In the genomic region with DNA sequence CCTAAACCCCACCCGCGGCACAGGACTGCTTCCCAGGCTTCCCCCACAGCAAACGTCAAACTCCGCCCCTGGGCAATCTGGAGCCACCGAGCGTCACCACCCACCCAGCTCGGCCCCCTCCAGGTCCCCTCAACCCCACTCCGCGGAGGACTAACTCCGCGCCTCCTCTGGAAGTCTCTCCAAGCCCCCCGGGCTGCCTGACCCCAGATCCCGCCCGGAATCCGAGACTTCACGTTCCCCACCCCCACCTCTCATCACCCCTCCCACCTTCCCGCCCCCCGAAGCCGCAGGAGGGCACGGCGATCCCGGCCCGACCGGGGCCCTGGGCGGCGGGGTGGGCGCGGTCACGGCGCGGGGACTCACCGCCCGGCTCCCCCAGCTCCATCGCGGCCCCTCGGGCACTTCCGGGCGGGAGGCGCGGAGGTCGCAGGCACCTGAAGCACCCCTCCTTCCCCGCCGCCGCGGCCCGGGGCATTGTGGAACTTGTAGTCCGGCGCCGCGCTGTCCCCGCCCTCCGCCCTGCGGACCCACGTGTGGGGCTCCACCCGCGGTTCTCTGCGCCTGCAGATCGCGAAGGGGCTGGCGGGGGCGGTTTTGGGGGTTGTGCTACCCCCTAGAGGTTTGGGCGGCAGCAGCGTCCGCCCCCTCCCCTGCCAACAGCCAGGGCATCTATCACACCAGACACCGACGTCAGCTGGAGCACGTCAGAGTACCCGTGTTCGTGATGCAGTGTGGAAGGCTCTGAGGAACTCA, we compare ENCODE assay signal across 8 cellular contexts. TPM values are rescaled to one million over a fixed set of nuclear protein-coding genes. Genes with fewer than 3 reads are reported as not detected.
DNase-seq lines count a peak whose midpoint lies in the region; ATAC-seq and TF ChIP-seq lines count a peak whose summit lies in the region.

Gene TMUB1, minus strand, starts transcription at position 423 of the 753 bp plus-strand sequence. CDS start 930 bp downstream, outside the sequence.

- H3K27ac ChIP-seq in HUES48 (ENCODE audit: low read depth, low read length): peak within 1 kb of the TSS; percentile 35
- peak within 1 kb of the TSS; percentile 71 for H3K27ac ChIP-seq in parathyroid adenoma
- peak within 1 kb of the TSS; percentile 92 to 99 (median 98) for H3K27ac ChIP-seq in tibial nerve

- ATAC-seq in GM21360 (IDR thresholded peaks at IDR 0.05; ENCODE audit: unreplicated experiment): peak; percentile 40

- peak; percentile 85 for DNase-seq in D341Med (ENCODE audit: low spot score)
- peak; percentile 26 to 82 for DNase-seq in SHP77 (lab: John Stamatoyannopoulos, UW)
- DNase-seq in activated gamma-delta T cell treated with Interleukin-2 at 50 U/mL for 16 hours: peak; percentile 80
- peak; percentile 62 for DNase-seq in glomerular visceral epithelial cell (ENCODE audit: extremely low spot score)
- DNase-seq in tibial nerve (ENCODE audit: low spot score in 2 of 2): peak in 1 of 2 donors; percentile 53

- peak within 1 kb of the TSS; percentile 96 for H3K4me2 ChIP-seq in parathyroid adenoma (ENCODE audit: low read length)

- H3K9me3 ChIP-seq in HUES48 (ENCODE audit: control insufficient read depth, insufficient read depth, low read length) (no peaks in the 10 kb centered on the region), parathyroid adenoma (ENCODE audit: control insufficient read depth, low read length) (no peaks in the 10 kb centered on the region), tibial nerve (no peaks in the 10 kb centered on the region)

- peaks cover 18% of the 10 kb centered on the region for H3K79me2 ChIP-seq in parathyroid adenoma

- peak in 1 of 2 donors; percentile 52 for TF ChIP-seq POLR2A in tibial nerve (IDR thresholded peaks at IDR 0.05)

- peak within 1 kb of the TSS; percentile 65 for H3K4me3 ChIP-seq in HUES48 (ENCODE audit: low read depth, low read length)
- H3K4me3 ChIP-seq in parathyroid adenoma (ENCODE audit: low read depth, low read length): peak within 1 kb of the TSS; percentile 88
- H3K4me3 ChIP-seq in tibial nerve: peak within 1 kb of the TSS; percentile 67 to 93 (median 76)

- peak; percentile 3 for TF ChIP-seq CTCF in parathyroid adenoma (IDR thresholded peaks at IDR 0.05)
- no peak for TF ChIP-seq CTCF in tibial nerve (IDR thresholded peaks at IDR 0.05)

- 0 to 1% methylated on average over 21 to 33 of the region's 69 CpGs for WGBS in tibial nerve, 2 donors

- peak in 1 of 2 donors; percentile 38 for TF ChIP-seq EP300 in tibial nerve (IDR thresholded peaks at IDR 0.05)

- H3K9ac ChIP-seq in HUES48 (ENCODE audit: low read depth, low read length) (no peak within 1 kb of the TSS), parathyroid adenoma (peak within 1 kb of the TSS; percentile 37)

- H3K27me3 ChIP-seq in HUES48 (ENCODE audit: control insufficient read depth, insufficient read depth, low read length) (peaks cover 28% of the 10 kb centered on the region), parathyroid adenoma (ENCODE audit: control insufficient read depth, insufficient read depth, low read length) (no peaks in the 10 kb centered on the region), tibial nerve (no peaks in the 10 kb centered on the region)

- peak within 1 kb of the TSS; percentile 77 for H2AFZ ChIP-seq in parathyroid adenoma

- H3K4me1 ChIP-seq in HUES48 (ENCODE audit: control insufficient read depth, insufficient read depth, low read length): peaks cover 43% of the 10 kb centered on the region
- peaks cover 38% of the 10 kb centered on the region for H3K4me1 ChIP-seq in parathyroid adenoma
- H3K4me1 ChIP-seq in tibial nerve: peaks cover 0 to 70% (median 49%) of the 10 kb centered on the region in 4 donors

- no peaks in the 10 kb centered on the region for H3K36me3 ChIP-seq in HUES48 (ENCODE audit: control insufficient read depth, insufficient read depth, low read length)
- no peaks in the 10 kb centered on the region for H3K36me3 ChIP-seq in parathyroid adenoma (ENCODE audit: control insufficient read depth, insufficient read depth, low read length)
- H3K36me3 ChIP-seq in tibial nerve: peaks cover 0 to 6% (median 0%) of the 10 kb centered on the region in 3 donors

RNA-seq across cellular contexts. Expression of gene TMUB1, which starts in this region (rescaled TPM):
- 10 to 100 TPM; 24.3 to 61.5 (median 33.8) TPM for total RNA-seq in tibial nerve

Comparison
In these comparisons a context has a peak if more than half of its experiments do, and no peak if none do; other contexts are left out.
1. H3K27ac ChIP-seq: peak in every context shown above with its lines; median percentile 98 in tibial nerve; 71 in parathyroid adenoma; 35 in HUES48.